8 cellular contexts compared by ENCODE assay signal in the genomic region with DNA sequence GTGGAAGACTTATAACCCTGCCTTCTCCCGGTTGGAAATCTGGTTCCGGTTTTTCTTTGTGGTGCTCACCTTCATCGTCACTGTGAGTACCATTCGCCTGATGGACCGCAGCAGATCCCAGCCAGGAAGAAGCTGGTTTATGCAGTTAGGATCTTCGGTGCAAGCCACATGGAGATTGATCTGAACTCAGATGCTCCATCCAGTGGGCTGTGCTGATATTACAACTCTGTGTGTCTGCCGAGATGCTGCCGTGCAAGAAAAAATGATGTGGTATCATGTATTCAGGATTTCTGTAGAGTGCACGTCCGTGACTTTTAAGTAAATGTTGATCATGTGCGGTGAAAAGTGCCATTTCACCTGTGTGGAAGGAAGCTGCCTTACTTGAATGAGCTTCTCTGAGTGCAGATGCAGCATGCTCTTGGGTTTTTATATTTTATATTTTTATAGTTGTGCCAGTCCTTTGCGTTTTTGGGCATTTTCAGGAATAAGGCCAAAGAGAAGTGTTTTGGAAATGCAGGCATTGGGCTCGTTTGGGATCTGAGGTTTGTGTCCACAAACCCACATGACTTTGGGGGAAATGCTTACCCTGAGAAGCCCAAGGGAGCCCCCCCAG. TPM values are rescaled to one million over a fixed set of nuclear protein-coding genes. Genes with fewer than 3 reads are reported as not detected.
DNase-seq lines count a peak whose midpoint lies in the region; ATAC-seq and TF ChIP-seq lines count a peak whose summit lies in the region.

No MANE protein-coding gene starts in this region.

- CTCF ChIA-PET in AG04450 (lab: Charles Lee), result interaction anchor here (0.6 to 7.2 kb wide), 43 partner anchors 9 to 455 kb away, joined by 3 to 111 read pairs (median 4); no protein-coding TSS in a partner anchor

- peak; percentile 46 for DNase-seq in AG04450 (ENCODE audit: low read depth, low spot score)
- peak; percentile 63 for DNase-seq in NCI-H345 (lab: John Stamatoyannopoulos, UW)
- peak; percentile 41 for DNase-seq in activated CD4-positive, CD25-positive, alpha-beta regulatory T cell treated with anti-CD3 and anti-CD28 coated beads, Interleukin-2, amount 50 U/mL, for 72 hours
- DNase-seq in colonic mucosa, result peak; percentile 73
- DNase-seq in left lung, result no peak
- peak; percentile 44 for DNase-seq in stimulated activated CD4-positive, alpha-beta T cell treated with anti-CD3 and anti-CD28 coated beads, Interleukin-4, amount 100 ng/mL, for 48 hours (ENCODE audit: low read depth in 2 of 2)

- peak; percentile 48 for ATAC-seq in GM18909 (IDR thresholded peaks at IDR 0.05; ENCODE audit: poor library complexity, unreplicated experiment)
- peak; percentile 90 for ATAC-seq in left lung
- ATAC-seq in HG02588 (IDR thresholded peaks at IDR 0.05; ENCODE audit: unreplicated experiment), result no peak

- H3K36me3 ChIP-seq in colonic mucosa, result peaks cover 8% of the 10 kb centered on the region
- peaks cover 0 to 76% of the 10 kb centered on the region in 2 donors for H3K36me3 ChIP-seq in left lung

- H3K4me1 ChIP-seq in colonic mucosa, result no peaks in the 10 kb centered on the region
- no peaks in the 10 kb centered on the region for H3K4me1 ChIP-seq in left lung

- H3K4me3 ChIP-seq in AG04450 (ENCODE audit: low read depth, low read length) (no peak overlapping the region), colonic mucosa (no peak overlapping the region), left lung (no peak overlapping the region)

- intact Hi-C loops in colonic mucosa (cut with DNase I) (no loop called here), left lung (cut with DNase I) (loop anchor here in 1 of 2 donors (10.0 kb wide), 1 partner anchor 381 kb away; no protein-coding TSS in a partner anchor)

- H3K27me3 ChIP-seq in AG04450 (ENCODE audit: control insufficient read depth, insufficient read depth, low read length), result no peaks in the 10 kb centered on the region
- H3K27me3 ChIP-seq in colonic mucosa, result no peaks in the 10 kb centered on the region
- H3K27me3 ChIP-seq in left lung, result no peaks in the 10 kb centered on the region

- H3K27ac ChIP-seq in AG04450 (ENCODE audit: low read depth, low read length) (no peak overlapping the region), colonic mucosa (no peak overlapping the region), left lung (no peak overlapping the region)

- no peak overlapping the region for H3K9ac ChIP-seq in colonic mucosa (ENCODE audit: low read depth in 2 of 2, low read length in 2 of 2)

- TF ChIP-seq CTCF in AG04450 (IDR thresholded peaks at IDR 0.05; ENCODE audit: low read depth, low read length) (peak; percentile 77), colonic mucosa (IDR thresholded peaks at IDR 0.05) (peak; percentile 77), left lung (IDR thresholded peaks at IDR 0.05) (peak; percentile 45 to 56)

- POLR2A ChIA-PET in AG04450 (lab: Yijun Ruan, JAX), result interaction anchor here (0.7 kb wide), 1 partner anchor 59 kb away, joined by 3 read pairs; no protein-coding TSS in a partner anchor

- H3K9me3 ChIP-seq in AG04450 (ENCODE audit: control insufficient read depth, insufficient read depth, low read length) (peaks cover 9% of the 10 kb centered on the region; the same call in 1 of the 2 replicates), colonic mucosa (no peaks in the 10 kb centered on the region), left lung (no peaks in the 10 kb centered on the region)

RNA-seq across cellular contexts. Expression of gene DYNLT1, which starts 39.2 kb away (rescaled TPM):
- 414 and 422 TPM in 2 replicates for polyA plus RNA-seq in AG04450 (2011; rRNA removed)
- 125 and 133 TPM in 2 replicates for polyA minus RNA-seq in AG04450 (2011; rRNA and poly(A)+ RNA removed)
- total RNA-seq in colonic mucosa (100 to 1,000 TPM; 140 to 166 TPM), left lung (100 to 1,000 TPM; 147 to 163 TPM)

RNA-seq across cellular contexts. Expression of gene SYTL3, which starts 44.5 kb away (rescaled TPM):
- 1.6 TPM in 2 replicates for polyA plus RNA-seq in AG04450 (2011; rRNA removed)
- polyA minus RNA-seq in AG04450 (2011; rRNA and poly(A)+ RNA removed), result 1.6 and 2.0 TPM in 2 replicates
- total RNA-seq in colonic mucosa (1 to 10 TPM; 1.1 to 3.1 TPM), left lung (1 to 10 TPM; 6.5 to 9.1 TPM)

RNA-seq across cellular contexts. Expression of gene TMEM181, which starts 45.5 kb away (rescaled TPM):
- polyA plus RNA-seq in AG04450 (2011; rRNA removed), result 33.3 and 44.1 TPM in 2 replicates
- 28.0 and 35.0 TPM in 2 replicates for polyA minus RNA-seq in AG04450 (2011; rRNA and poly(A)+ RNA removed)
- 10 to 100 TPM; 33.2 to 57.4 TPM for total RNA-seq in colonic mucosa
- total RNA-seq in left lung, result 10 to 100 TPM; 31.8 to 33.3 TPM

Comparison
In these comparisons a context has a peak if more than half of its experiments do, and no peak if none do; other contexts are left out.
1. DNase-seq: peak in AG04450 (single experiment), NCI-H345 (single experiment), activated CD4-positive, CD25-positive, alpha-beta regulatory T cell treated with anti-CD3 and anti-CD28 coated beads, Interleukin-2, amount 50 U/mL, for 72 hours (single experiment), colonic mucosa (single experiment) and stimulated activated CD4-positive, alpha-beta T cell treated with anti-CD3 and anti-CD28 coated beads, Interleukin-4, amount 100 ng/mL, for 48 hours (2 of 2); none in left lung (0 of 2).
2. Peak in every context shown above with its lines, with median percentiles within 50 percentile points of each other: CTCF ChIP-seq.